Comparison of ENCODE assay signal across 8 cellular contexts in the genomic region with DNA sequence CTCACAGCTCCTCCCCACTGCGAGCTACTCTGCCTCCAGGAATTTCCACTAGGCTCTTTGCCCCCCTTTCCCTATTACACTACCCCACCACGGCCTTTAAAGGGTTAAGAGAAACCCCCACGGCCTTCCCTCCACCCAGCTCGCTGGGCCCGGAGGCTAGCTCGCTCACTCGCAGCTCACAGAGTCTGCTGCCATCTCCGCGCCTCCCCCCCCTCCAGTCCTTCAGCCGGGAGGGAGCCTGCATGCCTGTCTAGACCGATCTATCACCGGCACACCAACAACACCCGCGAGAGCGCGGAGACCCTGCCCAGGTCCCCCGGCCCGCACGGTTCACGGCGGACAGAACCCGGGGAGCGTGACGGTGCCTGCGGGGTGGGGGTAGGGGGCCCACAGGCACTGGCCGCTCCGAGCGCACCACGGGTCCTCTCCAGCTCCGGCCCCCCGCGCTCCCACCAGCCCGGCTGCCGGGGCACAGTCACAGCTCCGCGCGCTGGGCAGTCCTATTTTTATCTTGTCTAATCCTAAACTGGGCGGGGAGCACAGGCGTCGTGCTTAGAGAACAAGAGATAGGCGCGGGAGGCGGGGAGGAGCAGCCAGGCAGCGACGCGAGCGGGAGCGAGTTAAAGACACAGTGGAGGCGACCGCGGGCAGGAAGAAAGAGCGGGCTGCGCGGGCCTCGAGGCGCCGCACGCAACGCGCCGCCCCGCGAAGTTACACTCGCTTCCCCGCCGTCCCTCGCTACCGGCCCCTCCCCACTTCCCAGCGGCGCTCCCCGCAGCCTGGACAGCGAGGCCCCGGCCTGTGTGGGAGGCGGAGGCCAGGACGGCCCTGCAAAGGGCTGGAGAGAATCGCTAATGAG. TPM values are rescaled to one million over a fixed set of nuclear protein-coding genes. Genes with fewer than 3 reads are reported as not detected.
DNase-seq lines count a peak whose midpoint lies in the region; ATAC-seq and TF ChIP-seq lines count a peak whose summit lies in the region.

No MANE protein-coding gene starts in this region.

- H3K4me3 Mint-ChIP-seq in T-cell (peak overlapping the region; percentile 88 to 95 (median 88)), mesothelial cell of epicardium (peak overlapping the region; percentile 81)
- peak overlapping the region; percentile 92 to 94 for H3K4me3 Mint-ChIP-seq in effector memory CD8-positive, alpha-beta T cell

- DNase-seq in NCI-H526 (lab: John Stamatoyannopoulos, UW) (peak; percentile 60 to 81), NCI-H526 treated with DMSO at 0.1 percent for 48 hours (lab: John Stamatoyannopoulos, UW) (no peak), T-cell (peak in 6 of 34 experiments; percentile 24 to 47 (median 32)), mesothelial cell of epicardium (ENCODE audit: low spot score in 2 of 2, unreplicated experiment in 2 of 2) (peak in 1 of 2 experiments; percentile 64), upper lobe of right lung (peak; percentile 69), Ammon's horn (ENCODE audit: low spot score) (no peak)
- no peak for DNase-seq in effector memory CD8-positive, alpha-beta T cell

- H3K4me1 ChIP-seq in upper lobe of right lung: peaks cover 6% of the 10 kb centered on the region

- TF ChIP-seq CTCF in mesothelial cell of epicardium (IDR thresholded peaks at IDR 0.05; ENCODE audit: unreplicated experiment) (no peak), upper lobe of right lung (IDR thresholded peaks at IDR 0.05) (no peak)

- H3K9me3 Mint-ChIP-seq in T-cell (no peaks in the 10 kb centered on the region), mesothelial cell of epicardium (peaks cover 7% of the 10 kb centered on the region)
- H3K9me3 Mint-ChIP-seq in effector memory CD8-positive, alpha-beta T cell: no peaks in the 10 kb centered on the region

- H3K27ac Mint-ChIP-seq in T-cell (peak overlapping the region in 1 of 2 donors; percentile 52), mesothelial cell of epicardium (peak overlapping the region; percentile 93)
- H3K27ac Mint-ChIP-seq in effector memory CD8-positive, alpha-beta T cell: peak overlapping the region; percentile 82 to 86

- peak overlapping the region; percentile 67 for H3K4me3 ChIP-seq in upper lobe of right lung

- H3K36me3 Mint-ChIP-seq in T-cell (no peaks in the 10 kb centered on the region), mesothelial cell of epicardium (no peaks in the 10 kb centered on the region)
- H3K36me3 Mint-ChIP-seq in effector memory CD8-positive, alpha-beta T cell (ENCODE audit: insufficient read depth): peaks cover 56% of the 10 kb centered on the region

- no peaks in the 10 kb centered on the region for H3K36me3 ChIP-seq in upper lobe of right lung

- POLR2A ChIA-PET in T-cell (lab: Charles Lee): interaction anchor here in 1 of 2 donors (0.5 kb wide), 1 partner anchor 82 kb away, joined by 3 read pairs; no protein-coding TSS in a partner anchor

- H3K4me1 Mint-ChIP-seq in T-cell: peaks cover 34 to 44% (median 40%) of the 10 kb centered on the region in 3 donors
- H3K4me1 Mint-ChIP-seq in effector memory CD8-positive, alpha-beta T cell (ENCODE audit: low read depth in 2 of 2): peaks cover 35 to 46% of the 10 kb centered on the region in 2 donors
- H3K4me1 Mint-ChIP-seq in mesothelial cell of epicardium: peaks cover 39% of the 10 kb centered on the region

- H3K27me3 Mint-ChIP-seq in T-cell (peaks cover 0 to 21% of the 10 kb centered on the region in 2 donors), mesothelial cell of epicardium (ENCODE audit: low read depth) (no peaks in the 10 kb centered on the region)
- no peaks in the 10 kb centered on the region for H3K27me3 Mint-ChIP-seq in effector memory CD8-positive, alpha-beta T cell

- intact Hi-C loops in upper lobe of right lung (cut with DNase I): no loop called here

- no peaks in the 10 kb centered on the region for H3K27me3 ChIP-seq in upper lobe of right lung

- H3K27ac ChIP-seq in upper lobe of right lung: peak overlapping the region; percentile 55

- no peaks in the 10 kb centered on the region for H3K9me3 ChIP-seq in upper lobe of right lung

- CTCF ChIA-PET in T-cell (lab: Charles Lee): interaction anchor here in 1 of 2 donors (0.6 kb wide), 1 partner anchor 24 kb away, joined by 3 read pairs; no protein-coding TSS in a partner anchor

- ATAC-seq in T-cell (replicated peaks in 1 of 4) (no peak), upper lobe of right lung (no peak), HG02798 (IDR thresholded peaks at IDR 0.05; ENCODE audit: poor library complexity, unreplicated experiment) (no peak)
- ATAC-seq in effector memory CD8-positive, alpha-beta T cell (replicated peaks): no peak

RNA-seq across cellular contexts. Expression of gene BCOR, which starts 3.5 kb away (rescaled TPM):
- 10 to 100 TPM; 24.4 to 49.2 (median 42.2) TPM for total RNA-seq in T-cell
- total RNA-seq in mesothelial cell of epicardium: 49.0 to 52.3 TPM (median 49.7 TPM) in 3 replicates
- total RNA-seq in upper lobe of right lung: 26.1 TPM

Comparison
In these comparisons a context has a peak if more than half of its experiments do, and no peak if none do; other contexts are left out.
1. DNase-seq: peak in NCI-H526 (2 of 2) and upper lobe of right lung (single experiment); none in NCI-H526 treated with DMSO at 0.1 percent for 48 hours (single experiment), effector memory CD8-positive, alpha-beta T cell (0 of 3) and Ammon's horn (single experiment).
2. Peak in every context shown above with its lines, with median percentiles within 50 percentile points of each other: H3K4me3 Mint-ChIP-seq.